In genomic region chr1:153805042-153805745, GRCh38 we compare ENCODE assay signal across 8 cellular contexts. TPM values are rescaled to one million over a fixed set of nuclear protein-coding genes. Genes with fewer than 3 reads are reported as not detected.
A peak's percentile ranks its signal among the peaks of the same experiment; 100 is the strongest.
DNase-seq lines count a peak whose midpoint lies in the region; ATAC-seq and TF ChIP-seq lines count a peak whose summit lies in the region.

No MANE protein-coding gene starts in this region.

- H3K9me3 ChIP-seq in DND-41 (ENCODE audit: insufficient read depth, low read length, severe bottlenecking) (no peaks in the 10 kb centered on the region), mesenchymal stem cell (ENCODE audit: control insufficient read depth, low read length) (no peaks in the 10 kb centered on the region), suprapubic skin (no peaks in the 10 kb centered on the region)

- H3K27ac Mint-ChIP-seq in MCF 10A (ENCODE audit: low read depth, unreplicated experiment), result peak overlapping the region; percentile 99

- no peak overlapping the region for H2AK5ac ChIP-seq in mesenchymal stem cell (ENCODE audit: low read length, severe bottlenecking)

- WGBS in mesenchymal stem cell, result 98% methylated on average over 3 of the region's 5 CpGs
- 48% methylated on average over 5 of the region's 5 CpGs for WGBS in suprapubic skin

- H3K27ac ChIP-seq in DND-41 (ENCODE audit: low read length) (no peak overlapping the region), mesenchymal stem cell (ENCODE audit: low read length, poor library complexity, severe bottlenecking) (no peak overlapping the region), suprapubic skin (peak overlapping the region; percentile 48)

- H2BK120ac ChIP-seq in mesenchymal stem cell (ENCODE audit: low read depth, low read length), result no peak overlapping the region

- intact Hi-C loops in MCF 10A (cut with micrococcal nuclease), result no loop called here

- no peaks in the 10 kb centered on the region for H3K79me2 ChIP-seq in DND-41 (ENCODE audit: insufficient read depth, low read length)

- H4K91ac ChIP-seq in mesenchymal stem cell (ENCODE audit: low read length), result no peak overlapping the region

- TF ChIP-seq POLR2A in suprapubic skin (IDR thresholded peaks at IDR 0.05), result no peak

- H3K23ac ChIP-seq in mesenchymal stem cell (ENCODE audit: low read length in 2 of 2), result no peak overlapping the region

- H3K4me2 ChIP-seq in DND-41 (ENCODE audit: insufficient read depth, low read length), result no peak overlapping the region
- no peak overlapping the region for H3K4me2 ChIP-seq in mesenchymal stem cell (ENCODE audit: low read length, poor library complexity, severe bottlenecking)

- peaks cover 32% of the 10 kb centered on the region for H3K4me1 Mint-ChIP-seq in MCF 10A (ENCODE audit: insufficient read depth, unreplicated experiment)

- H3K9ac ChIP-seq in DND-41 (ENCODE audit: low read depth, low read length) (no peak overlapping the region), mesenchymal stem cell (ENCODE audit: low read length) (peak overlapping the region; percentile 69)

- H3K18ac ChIP-seq in mesenchymal stem cell (ENCODE audit: low read depth in 1 of 2, low read length in 2 of 2), result no peak overlapping the region

- peaks cover 9% of the 10 kb centered on the region for H3K79me1 ChIP-seq in mesenchymal stem cell (replicated peaks; ENCODE audit: low read length, poor library complexity, severe bottlenecking)

- H3K4me3 Mint-ChIP-seq in MCF 10A (ENCODE audit: unreplicated experiment), result peak overlapping the region; percentile 60

- H3K4me3 ChIP-seq in DND-41 (ENCODE audit: low read depth in 1 of 2, low read length in 2 of 2) (no peak overlapping the region), mesenchymal stem cell (ENCODE audit: insufficient read depth in 1 of 2, low read depth in 1 of 2, low read length in 2 of 2) (no peak overlapping the region), suprapubic skin (no peak overlapping the region)

- TF ChIP-seq EP300 in suprapubic skin (IDR thresholded peaks at IDR 0.05), result no peak

- H3K4me1 ChIP-seq in DND-41 (ENCODE audit: insufficient read depth, low read length) (no peaks in the 10 kb centered on the region), mesenchymal stem cell (ENCODE audit: control insufficient read depth, insufficient read depth, low read depth, low read length) (no peaks in the 10 kb centered on the region), suprapubic skin (peaks cover 24% of the 10 kb centered on the region)

- BruUV-seq in MCF 10A (replicated peaks; lab: Mats Ljungman, UMichigan), result no TSS peak

- H3K9me3 Mint-ChIP-seq in MCF 10A (ENCODE audit: unreplicated experiment), result no peaks in the 10 kb centered on the region

- no peak overlapping the region for H2BK15ac ChIP-seq in mesenchymal stem cell (ENCODE audit: low read depth, poor library complexity, severe bottlenecking)

- H4K8ac ChIP-seq in mesenchymal stem cell (ENCODE audit: low read length), result no peak overlapping the region

- no peak for TF ChIP-seq CTCF in DND-41 (IDR thresholded peaks at IDR 0.05; ENCODE audit: borderline replicate concordance, extremely low read depth, low read length, poor library complexity, severe bottlenecking)
- no peak for TF ChIP-seq CTCF in MCF 10A (IDR thresholded peaks at IDR 0.05; ENCODE audit: unreplicated experiment)
- no peak for TF ChIP-seq CTCF in suprapubic skin (IDR thresholded peaks at IDR 0.05)

- H3K27me3 Mint-ChIP-seq in MCF 10A (ENCODE audit: insufficient read depth, unreplicated experiment), result no peaks in the 10 kb centered on the region

- no peak overlapping the region for H2BK5ac ChIP-seq in mesenchymal stem cell (ENCODE audit: low read depth, low read length, poor library complexity, severe bottlenecking)

- H2AFZ ChIP-seq in DND-41 (ENCODE audit: low read depth, low read length), result no peak overlapping the region
- H2AFZ ChIP-seq in mesenchymal stem cell (ENCODE audit: low read depth, low read length), result no peak overlapping the region

- H2BK12ac ChIP-seq in mesenchymal stem cell (ENCODE audit: low read length in 2 of 2), result no peak overlapping the region

- H3K4ac ChIP-seq in mesenchymal stem cell (ENCODE audit: low read depth in 1 of 2, low read length in 2 of 2), result no peak overlapping the region

- H3K27me3 ChIP-seq in DND-41 (ENCODE audit: insufficient read depth, low read length, poor library complexity) (no peaks in the 10 kb centered on the region), mesenchymal stem cell (ENCODE audit: control insufficient read depth in 1 of 2, insufficient read depth in 1 of 2, low read length in 2 of 2) (no peaks in the 10 kb centered on the region), suprapubic skin (no peaks in the 10 kb centered on the region)

- CTCF ChIA-PET in MCF 10A (lab: Yijun Ruan, JAX), result interaction anchor here (0.6 to 2.0 kb wide), 7 partner anchors 9 to 229 kb away, joined by 3 to 8 read pairs (median 4); partner anchors contain the start of gene RAB13

- ATAC-seq in DND-41 (ENCODE audit: insufficient read depth, low read depth) (peak; percentile 27; the same call in 1 of the 3 replicates), GM21447 (IDR thresholded peaks at IDR 0.05; ENCODE audit: unreplicated experiment) (peak; percentile 97)

- no peak for DNase-seq in DND-41
- peak; percentile 51 for DNase-seq in HS-27A (ENCODE audit: low read depth)
- peak; percentile 41 for DNase-seq in T-helper 22 cell (ENCODE audit: low read depth)
- DNase-seq in MCF 10A (ENCODE audit: unreplicated experiment), result peak; percentile 95
- DNase-seq in mesenchymal stem cell, result peak; percentile 75
- DNase-seq in suprapubic skin (ENCODE audit: low spot score in 2 of 2), result peak in 1 of 2 donors; percentile 74
- DNase-seq in nucleus accumbens (lab: John Stamatoyannopoulos, UW), result no peak

- H3K36me3 ChIP-seq in DND-41 (ENCODE audit: insufficient read depth, low read length), result peaks cover 36% of the 10 kb centered on the region
- peaks cover 46 to 59% of the 10 kb centered on the region in 2 experiments for H3K36me3 ChIP-seq in mesenchymal stem cell (ENCODE audit: control insufficient read depth in 1 of 2, insufficient read depth in 2 of 2, low read depth in 1 of 2, low read length in 2 of 2)
- H3K36me3 ChIP-seq in suprapubic skin, result peaks cover 32% of the 10 kb centered on the region

- no peaks in the 10 kb centered on the region; the same call in none of the 2 replicates for H4K20me1 ChIP-seq in DND-41 (ENCODE audit: insufficient read depth, low read length)

- no peak overlapping the region for H3K14ac ChIP-seq in mesenchymal stem cell (ENCODE audit: low read length in 2 of 2)

- H3K36me3 Mint-ChIP-seq in MCF 10A (ENCODE audit: insufficient read depth, unreplicated experiment), result peaks cover 43% of the 10 kb centered on the region

- POLR2A ChIA-PET in MCF 10A (lab: Yijun Ruan, JAX), result interaction anchor here (0.6 to 4.9 kb wide), 14 partner anchors 11 to 919 kb away, joined by 3 to 24 read pairs (median 4); partner anchors contain the start of genes CREB3L4, CRTC2, GATAD2B and JTB

RNA-seq across cellular contexts. Expression of gene SLC27A3, which starts 30.0 kb away (rescaled TPM):
- total RNA-seq in MCF 10A (2022) (11.1 and 12.8 TPM in 2 replicates), suprapubic skin (10 to 100 TPM; 18.3 to 72.3 (median 39.6) TPM)
- 10.6 TPM for polyA plus RNA-seq in mesenchymal stem cell (2013, experiment 1 of 2)
- 10.2 TPM for polyA plus RNA-seq in mesenchymal stem cell (2013, experiment 2 of 2)

Comparison
In these comparisons a context has a peak if more than half of its experiments do, and no peak if none do; other contexts are left out.
1. DNase-seq: peak in HS-27A (single experiment), T-helper 22 cell (single experiment), MCF 10A (single experiment) and mesenchymal stem cell (single experiment); none in DND-41 (single experiment) and nucleus accumbens (0 of 56).